1 cellular context compared by ENCODE assay signal in genomic region chr9:90807006-90807405, GRCh38.
TF ChIP-seq lines count a peak whose summit lies in the region.

No MANE protein-coding gene starts in this region.

TF ChIP-seq in GM12878, 131 proteins besides CTCF, POLR2A, EP300 and RAD21:
- TF ChIP-seq NBN (IDR thresholded peaks at IDR 0.05), result no peak
- TF ChIP-seq TCF3 (IDR thresholded peaks at IDR 0.05; ENCODE audit: borderline replicate concordance, insufficient read depth, low read depth, low read length), result no peak
- TF ChIP-seq IRF4 (IDR thresholded peaks at IDR 0.05; ENCODE audit: low read depth, low read length), result no peak
